In genomic region chr18:13137939-13138821, GRCh38 we compare ENCODE assay signal across 1 cellular context.
TF ChIP-seq lines count a peak whose summit lies in the region.

No MANE protein-coding gene starts in this region.

TF ChIP-seq in HepG2, 621 proteins besides CTCF, POLR2A, EP300 and RAD21 (continued from another document and continues in another):
- TF ChIP-seq ZBTB40 (IDR thresholded peaks at IDR 0.05): no peak
- TF ChIP-seq ZBTB40 (CRISPR knock-in tag; IDR thresholded peaks at IDR 0.05): no peak; the same call in none of the 2 replicates
- TF ChIP-seq ZNF768 (CRISPR knock-in tag; IDR thresholded peaks at IDR 0.05): peak; percentile 39; the same call in 1 of the 2 replicates
- 0 out of 2 replicates have a peak, but pooled peaks have one; percentile 87 for TF ChIP-seq ZC3H4 (CRISPR knock-in tag; IDR thresholded peaks at IDR 0.05; ENCODE audit: borderline replicate concordance)
- no peak; the same call in 1 of the 2 replicates for TF ChIP-seq KAT7 (CRISPR knock-in tag; IDR thresholded peaks at IDR 0.05; ENCODE audit: borderline replicate concordance)
- no peak for TF ChIP-seq ZNF550 (CRISPR knock-in tag; IDR thresholded peaks at IDR 0.05; ENCODE audit: borderline replicate concordance)
- TF ChIP-seq ARHGAP35 (CRISPR knock-in tag; IDR thresholded peaks at IDR 0.05; ENCODE audit: borderline replicate concordance): 0 out of 2 replicates have a peak, but pooled peaks have one; percentile 15
- peak; percentile 38; the same call in 1 of the 2 replicates for TF ChIP-seq SRY (CRISPR knock-in tag; IDR thresholded peaks at IDR 0.05)
- TF ChIP-seq TFDP1 (CRISPR knock-in tag; IDR thresholded peaks at IDR 0.05; ENCODE audit: borderline replicate concordance): peak; percentile 29; the same call in 1 of the 2 replicates
- no peak for TF ChIP-seq MYPOP (CRISPR knock-in tag; IDR thresholded peaks at IDR 0.05)
- TF ChIP-seq HNF1A (IDR thresholded peaks at IDR 0.05; ENCODE audit: low read depth): no peak
- TF ChIP-seq HNF1A (CRISPR knock-in tag; IDR thresholded peaks at IDR 0.05; ENCODE audit: borderline replicate concordance): no peak
- no peak for TF ChIP-seq ZNF720 (CRISPR knock-in tag; IDR thresholded peaks at IDR 0.05)
- no peak for TF ChIP-seq MBD4 (IDR thresholded peaks at IDR 0.05; ENCODE audit: borderline replicate concordance, low read length)
- peak; percentile 9; the same call in 1 of the 2 replicates for TF ChIP-seq RXRB (CRISPR knock-in tag; IDR thresholded peaks at IDR 0.05; ENCODE audit: borderline replicate concordance)
- no peak for TF ChIP-seq RFXAP (CRISPR knock-in tag; IDR thresholded peaks at IDR 0.05; ENCODE audit: borderline replicate concordance)
- peak; percentile 45; the same call in 1 of the 2 replicates for TF ChIP-seq SSRP1 (CRISPR knock-in tag; IDR thresholded peaks at IDR 0.05)
- no peak for TF ChIP-seq DNMT3B (CRISPR knock-in tag; conservative IDR thresholded peaks at IDR 0.05)
- TF ChIP-seq HIC2 (CRISPR knock-in tag; IDR thresholded peaks at IDR 0.05; ENCODE audit: low read depth): no peak
- no peak for TF ChIP-seq ZEB1 (IDR thresholded peaks at IDR 0.05; ENCODE audit: insufficient replicate concordance, low read depth)
- TF ChIP-seq PHF8 (CRISPR knock-in tag; IDR thresholded peaks at IDR 0.05): peak; percentile 62
- no peak for TF ChIP-seq RFX1 (IDR thresholded peaks at IDR 0.05)
- TF ChIP-seq MAFK (conservative IDR thresholded peaks at IDR 0.05 in 1 of 2, IDR thresholded peaks at IDR 0.05 in 1 of 2; ENCODE audit: low read length in 2 of 2): no peak
- no peak for TF ChIP-seq ZSCAN30 (CRISPR knock-in tag; IDR thresholded peaks at IDR 0.05)
- TF ChIP-seq KDM1A (CRISPR knock-in tag; IDR thresholded peaks at IDR 0.05): no peak
- no peak for TF ChIP-seq SOX6 (IDR thresholded peaks at IDR 0.05)
- no peak; the same call in 1 of the 2 replicates for TF ChIP-seq SOX6 (CRISPR knock-in tag; IDR thresholded peaks at IDR 0.05)
- TF ChIP-seq ZFAT (CRISPR knock-in tag; conservative IDR thresholded peaks at IDR 0.05): no peak
- no peak for TF ChIP-seq BCL6 (CRISPR knock-in tag; IDR thresholded peaks at IDR 0.05)
- TF ChIP-seq KMT2A (CRISPR knock-in tag; IDR thresholded peaks at IDR 0.05): peak; percentile 65; the same call in 1 of the 2 replicates
- peak; percentile 42; the same call in 1 of the 2 replicates for TF ChIP-seq CEBPB (IDR thresholded peaks at IDR 0.05; ENCODE audit: borderline replicate concordance, low read depth, low read length)
- TF ChIP-seq GATAD2A (CRISPR knock-in tag; IDR thresholded peaks at IDR 0.05): peak; percentile 31
- TF ChIP-seq DDIT3 (CRISPR knock-in tag; IDR thresholded peaks at IDR 0.05): no peak
- TF ChIP-seq ZMAT5 (CRISPR knock-in tag; IDR thresholded peaks at IDR 0.05; ENCODE audit: borderline replicate concordance, low read depth): no peak
- peak in 1 of 2 experiments; percentile 29; a peak in 1 of 4 replicates for TF ChIP-seq NR2F1 (CRISPR knock-in tag; IDR thresholded peaks at IDR 0.05)
- 0 out of 2 replicates have a peak, but pooled peaks have one; percentile 27 for TF ChIP-seq ZBTB7B (CRISPR knock-in tag; IDR thresholded peaks at IDR 0.05)
- TF ChIP-seq FOXP1 (IDR thresholded peaks at IDR 0.05): no peak
- TF ChIP-seq FOXP1 (CRISPR knock-in tag; IDR thresholded peaks at IDR 0.05): no peak
- TF ChIP-seq PRMT3 (CRISPR knock-in tag; IDR thresholded peaks at IDR 0.05; ENCODE audit: borderline replicate concordance, low read depth): no peak
- no peak for TF ChIP-seq NFIB (CRISPR knock-in tag; IDR thresholded peaks at IDR 0.05; ENCODE audit: borderline replicate concordance)
- peak; percentile 82; the same call in 1 of the 2 replicates for TF ChIP-seq ZFP82 (CRISPR knock-in tag; IDR thresholded peaks at IDR 0.05; ENCODE audit: borderline replicate concordance)
- TF ChIP-seq ZNF816 (CRISPR knock-in tag; IDR thresholded peaks at IDR 0.05; ENCODE audit: borderline replicate concordance): 0 out of 2 replicates have a peak, but pooled peaks have one; percentile 65
- TF ChIP-seq SETDB1 (CRISPR knock-in tag; IDR thresholded peaks at IDR 0.05; ENCODE audit: borderline replicate concordance): no peak
- no peak for TF ChIP-seq ZNF549 (CRISPR knock-in tag; IDR thresholded peaks at IDR 0.05)
- no peak for TF ChIP-seq ATF2 (CRISPR knock-in tag; IDR thresholded peaks at IDR 0.05)
- TF ChIP-seq YEATS4 (CRISPR knock-in tag; IDR thresholded peaks at IDR 0.05; ENCODE audit: borderline replicate concordance): no peak; the same call in 1 of the 2 replicates
- no peak for TF ChIP-seq GABPA (IDR thresholded peaks at IDR 0.05; ENCODE audit: low read depth, low read length)
- TF ChIP-seq GABPA (CRISPR knock-in tag; IDR thresholded peaks at IDR 0.05; ENCODE audit: low read depth): no peak
